8 cellular contexts compared by ENCODE assay signal in genomic region chr6:1316482-1317220, GRCh38. TPM values are rescaled to one million over a fixed set of nuclear protein-coding genes. Genes with fewer than 3 reads are reported as not detected.
A peak's percentile ranks its signal among the peaks of the same experiment; 100 is the strongest.
DNase-seq lines count a peak whose midpoint lies in the region; ATAC-seq and TF ChIP-seq lines count a peak whose summit lies in the region.

No MANE protein-coding gene starts in this region.

- H3K27me3 ChIP-seq in WERI-Rb-1 (ENCODE audit: insufficient read depth, low read depth, severe bottlenecking): peaks cover 45% of the 10 kb centered on the region
- peaks cover 58% of the 10 kb centered on the region for H3K27me3 ChIP-seq in iPS-20b (ENCODE audit: insufficient read depth, low read length)
- peaks cover 43% of the 10 kb centered on the region for H3K27me3 ChIP-seq in suprapubic skin

- TF ChIP-seq CTCF in WERI-Rb-1 (IDR thresholded peaks at IDR 0.05; ENCODE audit: low read depth, low read length) (no peak), suprapubic skin (IDR thresholded peaks at IDR 0.05) (no peak)

- DNase-seq in NOMO-1 treated with DMSO at 0.1 percent for 48 hours (lab: John Stamatoyannopoulos, UW; ENCODE audit: unreplicated experiment): peak; percentile 5
- no peak for DNase-seq in NOMO-1 (lab: John Stamatoyannopoulos, UW; ENCODE audit: unreplicated experiment in 2 of 2)
- DNase-seq in WERI-Rb-1: peak; percentile 34
- no peak for DNase-seq in suprapubic skin (ENCODE audit: low spot score in 2 of 2)

- TF ChIP-seq POLR2A in suprapubic skin (IDR thresholded peaks at IDR 0.05): no peak

- 4% methylated on average over 4 of the region's 46 CpGs for WGBS in suprapubic skin

- ATAC-seq in HG03442 (IDR thresholded peaks at IDR 0.05; ENCODE audit: unreplicated experiment): no peak
- no peak for ATAC-seq in GM18858 (IDR thresholded peaks at IDR 0.05; ENCODE audit: unreplicated experiment)
- ATAC-seq in GM18868 (IDR thresholded peaks at IDR 0.05; ENCODE audit: unreplicated experiment): no peak

- no peak overlapping the region for H3K9ac ChIP-seq in iPS-20b (ENCODE audit: low read depth, low read length)

- H3K4me3 ChIP-seq in WERI-Rb-1 (ENCODE audit: low read depth, low read length) (peak overlapping the region; percentile 38), iPS-20b (ENCODE audit: low read length) (peak overlapping the region; percentile 52; the same call in 1 of the 2 replicates), suprapubic skin (peak overlapping the region; percentile 52)

- H3K36me3 ChIP-seq in WERI-Rb-1: no peaks in the 10 kb centered on the region
- no peaks in the 10 kb centered on the region for H3K36me3 ChIP-seq in iPS-20b (ENCODE audit: insufficient read depth, low read depth, low read length)
- no peaks in the 10 kb centered on the region for H3K36me3 ChIP-seq in suprapubic skin

- H3K9me3 ChIP-seq in WERI-Rb-1 (ENCODE audit: severe bottlenecking): no peaks in the 10 kb centered on the region
- no peaks in the 10 kb centered on the region for H3K9me3 ChIP-seq in iPS-20b (ENCODE audit: insufficient read depth, low read depth, low read length)
- no peaks in the 10 kb centered on the region for H3K9me3 ChIP-seq in suprapubic skin

- H3K27ac ChIP-seq in WERI-Rb-1: no peak overlapping the region
- H3K27ac ChIP-seq in iPS-20b (ENCODE audit: low read length): no peak overlapping the region
- peak overlapping the region; percentile 16 for H3K27ac ChIP-seq in suprapubic skin

- H3K4me1 ChIP-seq in iPS-20b (ENCODE audit: insufficient read depth, low read length) (no peaks in the 10 kb centered on the region), suprapubic skin (peaks cover 31% of the 10 kb centered on the region)

- no peak for TF ChIP-seq EP300 in suprapubic skin (IDR thresholded peaks at IDR 0.05)

RNA-seq across cellular contexts. Expression of gene FOXQ1, which starts 4.8 kb away (rescaled TPM):
- 100 to 1,000 TPM in 1 of 4 donors, 10 to 100 TPM in 3; 45.4 to 101 (median 80.0) TPM for total RNA-seq in suprapubic skin

Comparison
In these comparisons a context has a peak if more than half of its experiments do, and no peak if none do; other contexts are left out.
1. DNase-seq: peak in NOMO-1 treated with DMSO at 0.1 percent for 48 hours (single experiment) and WERI-Rb-1 (single experiment); none in NOMO-1 (0 of 2) and suprapubic skin (0 of 2).
2. Peak in every context shown above with its lines, with median percentiles within 50 percentile points of each other: H3K4me3 ChIP-seq.